In genomic region chr19:39122934-39123731, GRCh38 we compare ENCODE assay signal across 22 cellular contexts. TPM values are rescaled to one million over a fixed set of nuclear protein-coding genes. Genes with fewer than 3 reads are reported as not detected.
"Had no signal": no experiment of that assay in that cellular context is flagged by ENCODE, and none has a peak within 500 bp of the region (broad histone marks: within the 10 kb centered on the region; RNA-seq: fewer than 3 reads in every experiment).

No MANE protein-coding gene starts in this region.

- H3K27ac Mint-ChIP-seq: activated naive CD8-positive, alpha-beta T cell treated with anti-CD3 and anti-CD28 coated beads, Interleukin-2, amount 10 ng/mL, durations not matched to agents 7 days and 5 days; dendritic cell treated with granulocyte-macrophage colony-stimulating factor and Interleukin-4, amounts not matched to agents 40 ng/mL and 50 ng/mL, for 4 days; stimulated activated naive CD8-positive, alpha-beta T cell treated with anti-CD3 and anti-CD28 coated beads, Interleukin-15, Interleukin-2, amounts not matched to agents 100 ng/mL and 50 ng/mL, for 24 hours had no signal

- DNase-seq: activated CD4-positive, alpha-beta T cell treated with anti-CD3 and anti-CD28 coated beads, Interleukin-2, amount 50 U/mL, for 48 hours; activated CD4-positive, CD25-positive, alpha-beta regulatory T cell treated with anti-CD3 and anti-CD28 coated beads, Interleukin-2, amount 50 U/mL, for 72 hours; activated gamma-delta T cell treated with Interleukin-2 at 50 U/mL for 16 hours; activated naive CD8-positive, alpha-beta T cell treated with anti-CD3 and anti-CD28 coated beads, Interleukin-2, amount 10 ng/mL, durations not matched to agents 7 days and 5 days; anterior cingulate cortex; effector memory CD4-positive, alpha-beta T cell; foreskin fibroblast; hippocampal formation; left lung; mammary epithelial cell; mucosa of descending colon; naive thymus-derived CD4-positive, alpha-beta T cell; psoas muscle; right lobe of liver; SW 1271; T-helper 9 cell; upper lobe of left lung had no signal

- H3K27me3 ChIP-seq: right lobe of liver, upper lobe of left lung had no signal

- H3K4me3 ChIP-seq: left lung, mucosa of descending colon, psoas muscle, right lobe of liver, upper lobe of left lung had no signal

- ATAC-seq: left lung; mucosa of descending colon; naive thymus-derived CD4-positive, alpha-beta T cell; psoas muscle; right lobe of liver had no signal

- H3K9me3 Mint-ChIP-seq: activated naive CD8-positive, alpha-beta T cell treated with anti-CD3 and anti-CD28 coated beads, Interleukin-2, amount 10 ng/mL, durations not matched to agents 7 days and 5 days; dendritic cell treated with granulocyte-macrophage colony-stimulating factor and Interleukin-4, amounts not matched to agents 40 ng/mL and 50 ng/mL, for 4 days; stimulated activated naive CD8-positive, alpha-beta T cell treated with anti-CD3 and anti-CD28 coated beads, Interleukin-15, Interleukin-2, amounts not matched to agents 100 ng/mL and 50 ng/mL, for 24 hours had no signal

- H3K4me3 Mint-ChIP-seq: activated naive CD8-positive, alpha-beta T cell treated with anti-CD3 and anti-CD28 coated beads, Interleukin-2, amount 10 ng/mL, durations not matched to agents 7 days and 5 days; dendritic cell treated with granulocyte-macrophage colony-stimulating factor and Interleukin-4, amounts not matched to agents 40 ng/mL and 50 ng/mL, for 4 days; stimulated activated naive CD8-positive, alpha-beta T cell treated with anti-CD3 and anti-CD28 coated beads, Interleukin-15, Interleukin-2, amounts not matched to agents 100 ng/mL and 50 ng/mL, for 24 hours had no signal

- H3K36me3 ChIP-seq: left lung, right lobe of liver, upper lobe of left lung had no signal

- H3K27ac ChIP-seq: left lung, psoas muscle, right lobe of liver had no signal

RNA-seq across cellular contexts. Expression of gene ACP7, which starts 39.0 kb away (rescaled TPM):
- total RNA-seq: activated naive CD8-positive, alpha-beta T cell treated with anti-CD3 and anti-CD28 coated beads, Interleukin-2, amount 10 ng/mL, durations not matched to agents 7 days and 5 days; cerebellum; left lung; mucosa of descending colon; naive thymus-derived CD4-positive, alpha-beta T cell; omental fat pad; psoas muscle; right lobe of liver; temporal lobe; upper lobe of left lung had no signal
